ENCODE assay signal across 29 cellular contexts in the genomic region with DNA sequence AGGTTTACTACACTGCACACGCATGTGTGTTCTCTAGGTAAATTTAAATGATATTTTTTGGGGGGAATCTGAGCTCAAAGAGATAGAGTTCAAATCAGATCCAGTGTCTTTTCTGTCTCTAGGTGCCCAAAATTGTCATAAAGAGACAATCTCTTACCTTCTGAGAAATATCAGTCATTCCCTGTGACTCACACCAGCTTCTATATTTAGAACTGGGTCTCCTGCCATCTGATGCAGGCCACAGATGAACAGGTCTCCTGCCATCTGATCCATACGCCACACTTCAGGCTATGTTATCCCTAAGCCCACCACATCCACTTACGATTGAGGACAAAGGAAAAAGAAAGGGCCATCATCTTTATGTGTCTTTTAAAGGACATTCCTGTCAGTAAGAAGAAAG.
DNase-seq lines count a peak whose midpoint lies in the region; ATAC-seq and TF ChIP-seq lines count a peak whose summit lies in the region.
"Had no signal": no experiment of that assay in that cellular context is flagged by ENCODE, and none has a peak within 500 bp of the region (broad histone marks: within the 10 kb centered on the region; RNA-seq: fewer than 3 reads in every experiment).

No MANE protein-coding gene starts in this region.

- H3K4me3 Mint-ChIP-seq in activated T-cell treated with anti-CD3 and anti-CD28 coated beads, Interleukin-2, amount 50 U/mL, for 72 hours = no peak overlapping the region
- H3K4me3 Mint-ChIP-seq in activated T-cell treated with anti-CD3 and anti-CD28 coated beads, Interleukin-2, amount 50 U/mL, for 24 hours = no peak overlapping the region
- H3K4me3 Mint-ChIP-seq in natural killer cell = no peak overlapping the region
- H3K4me3 Mint-ChIP-seq: activated CD8-positive, alpha-beta T cell treated with anti-CD3 and anti-CD28 coated beads for 36 hours; activated naive CD8-positive, alpha-beta T cell treated with anti-CD3 and anti-CD28 coated beads for 36 hours; B cell; CD8-positive, alpha-beta memory T cell; mesothelial cell of epicardium; naive thymus-derived CD4-positive, alpha-beta T cell had no signal

- intact Hi-C loops in left ventricle myocardium superior (cut with micrococcal nuclease) = no loop called here
- intact Hi-C loops in natural killer cell (cut with micrococcal nuclease) = no loop called here
- intact Hi-C loops in tibial artery (cut with DNase I; ENCODE audit: low total_unique reads) = no loop called here

- no peaks in the 10 kb centered on the region for H3K9me3 ChIP-seq in tibial artery
- H3K9me3 ChIP-seq: ascending aorta, stomach, tibial nerve had no signal

- peak; percentile 62 to 64 for ATAC-seq in activated T-cell treated with anti-CD3 and anti-CD28 coated beads, Interleukin-2, amount 50 U/mL, for 72 hours (replicated peaks in 1 of 2)
- ATAC-seq in foreskin keratinocyte (peak; percentile 43), left ventricle myocardium superior (no peak), GM18519 (IDR thresholded peaks at IDR 0.05; ENCODE audit: low FRiP score, unreplicated experiment) (no peak), natural killer cell (no peak)
- ATAC-seq: activated CD8-positive, alpha-beta T cell treated with anti-CD3 and anti-CD28 coated beads for 36 hours; naive thymus-derived CD4-positive, alpha-beta T cell had no signal

- H3K27ac ChIP-seq in foreskin keratinocyte = no peak overlapping the region
- no peak overlapping the region for H3K27ac ChIP-seq in tibial artery
- H3K27ac ChIP-seq: ascending aorta, epithelial cell of prostate, RWPE1, skin epidermis, stomach, tibial nerve had no signal

- H3K27me3 ChIP-seq in foreskin keratinocyte (no peaks in the 10 kb centered on the region), tibial artery (no peaks in the 10 kb centered on the region)
- H3K27me3 ChIP-seq: ascending aorta, stomach, tibial nerve had no signal

- H3K4me1 Mint-ChIP-seq in activated T-cell treated with anti-CD3 and anti-CD28 coated beads, Interleukin-2, amount 50 U/mL, for 72 hours (ENCODE audit: low read depth) = no peaks in the 10 kb centered on the region
- H3K4me1 Mint-ChIP-seq in activated T-cell treated with anti-CD3 and anti-CD28 coated beads, Interleukin-2, amount 50 U/mL, for 24 hours (ENCODE audit: low read depth) = peaks cover 11% of the 10 kb centered on the region
- H3K4me1 Mint-ChIP-seq in natural killer cell = no peaks in the 10 kb centered on the region
- H3K4me1 Mint-ChIP-seq: CD8-positive, alpha-beta memory T cell; mesothelial cell of epicardium had no signal

- no peak overlapping the region for H3K4me3 ChIP-seq in tibial artery
- H3K4me3 ChIP-seq: ascending aorta, dorsolateral prefrontal cortex, skin epidermis, stomach, tibial nerve had no signal

- TF ChIP-seq CTCF in foreskin keratinocyte (conservative IDR thresholded peaks at IDR 0.05) (no peak), natural killer cell (IDR thresholded peaks at IDR 0.05) (no peak), tibial artery (IDR thresholded peaks at IDR 0.05) (no peak)

- no peak for DNase-seq in activated T-cell treated with anti-CD3 and anti-CD28 coated beads, Interleukin-2, amount 50 U/mL, for 72 hours
- DNase-seq in activated T-cell treated with anti-CD3 and anti-CD28 coated beads, Interleukin-2, amount 50 U/mL, for 24 hours = no peak
- DNase-seq in RPMI7951 (ENCODE audit: low read depth) = peak; percentile 37
- no peak for DNase-seq in foreskin keratinocyte
- DNase-seq in left ventricle myocardium superior = no peak
- DNase-seq in natural killer cell = no peak
- no peak for DNase-seq in tibial artery
- DNase-seq: activated CD8-positive, alpha-beta T cell treated with anti-CD3 and anti-CD28 coated beads for 36 hours; activated effector memory CD4-positive, alpha-beta T cell treated with Interleukin-2 at 50 U/mL for 16 hours; activated naive CD8-positive, alpha-beta T cell treated with anti-CD3 and anti-CD28 coated beads for 36 hours; CD8-positive, alpha-beta memory T cell; cerebellar nuclear complex; dorsolateral prefrontal cortex; islet precursor cell; naive thymus-derived CD4-positive, alpha-beta T cell; NCI-H1048; NCI-H187; NCI-H2227 treated with DMSO at 0.1 percent for 48 hours; NCI-H774; stomach; T-helper 1 cell had no signal

- H3K36me3 Mint-ChIP-seq in activated T-cell treated with anti-CD3 and anti-CD28 coated beads, Interleukin-2, amount 50 U/mL, for 72 hours (ENCODE audit: insufficient read depth in 2 of 2) = no peaks in the 10 kb centered on the region
- H3K36me3 Mint-ChIP-seq in activated T-cell treated with anti-CD3 and anti-CD28 coated beads, Interleukin-2, amount 50 U/mL, for 24 hours (ENCODE audit: low read depth) = no peaks in the 10 kb centered on the region
- H3K36me3 Mint-ChIP-seq in natural killer cell = no peaks in the 10 kb centered on the region
- H3K36me3 Mint-ChIP-seq: activated naive CD8-positive, alpha-beta T cell treated with anti-CD3 and anti-CD28 coated beads for 36 hours; CD8-positive, alpha-beta memory T cell; mesothelial cell of epicardium; naive thymus-derived CD4-positive, alpha-beta T cell had no signal

- H3K4me1 ChIP-seq in foreskin keratinocyte = no peaks in the 10 kb centered on the region
- no peaks in the 10 kb centered on the region for H3K4me1 ChIP-seq in tibial artery
- H3K4me1 ChIP-seq: ascending aorta, stomach, tibial nerve had no signal

- H3K9me3 Mint-ChIP-seq in activated T-cell treated with anti-CD3 and anti-CD28 coated beads, Interleukin-2, amount 50 U/mL, for 72 hours = no peaks in the 10 kb centered on the region
- no peaks in the 10 kb centered on the region for H3K9me3 Mint-ChIP-seq in activated T-cell treated with anti-CD3 and anti-CD28 coated beads, Interleukin-2, amount 50 U/mL, for 24 hours
- H3K9me3 Mint-ChIP-seq in natural killer cell = no peaks in the 10 kb centered on the region
- H3K9me3 Mint-ChIP-seq: activated CD8-positive, alpha-beta T cell treated with anti-CD3 and anti-CD28 coated beads for 36 hours; activated naive CD8-positive, alpha-beta T cell treated with anti-CD3 and anti-CD28 coated beads for 36 hours; CD8-positive, alpha-beta memory T cell; mesothelial cell of epicardium; naive thymus-derived CD4-positive, alpha-beta T cell had no signal

- H3K27ac Mint-ChIP-seq in activated T-cell treated with anti-CD3 and anti-CD28 coated beads, Interleukin-2, amount 50 U/mL, for 72 hours = no peak overlapping the region
- no peak overlapping the region for H3K27ac Mint-ChIP-seq in activated T-cell treated with anti-CD3 and anti-CD28 coated beads, Interleukin-2, amount 50 U/mL, for 24 hours
- no peak overlapping the region for H3K27ac Mint-ChIP-seq in natural killer cell
- H3K27ac Mint-ChIP-seq: activated CD8-positive, alpha-beta T cell treated with anti-CD3 and anti-CD28 coated beads for 36 hours; activated naive CD8-positive, alpha-beta T cell treated with anti-CD3 and anti-CD28 coated beads for 36 hours; B cell; CD8-positive, alpha-beta memory T cell; mesothelial cell of epicardium; naive thymus-derived CD4-positive, alpha-beta T cell had no signal

- no peaks in the 10 kb centered on the region for H3K27me3 Mint-ChIP-seq in activated T-cell treated with anti-CD3 and anti-CD28 coated beads, Interleukin-2, amount 50 U/mL, for 72 hours (ENCODE audit: low read depth)
- H3K27me3 Mint-ChIP-seq in activated T-cell treated with anti-CD3 and anti-CD28 coated beads, Interleukin-2, amount 50 U/mL, for 24 hours = peaks cover 8% of the 10 kb centered on the region
- no peaks in the 10 kb centered on the region for H3K27me3 Mint-ChIP-seq in natural killer cell (ENCODE audit: low read depth in 2 of 2)
- H3K27me3 Mint-ChIP-seq: activated naive CD8-positive, alpha-beta T cell treated with anti-CD3 and anti-CD28 coated beads for 36 hours; B cell had no signal

- H3K36me3 ChIP-seq in tibial artery = no peaks in the 10 kb centered on the region
- H3K36me3 ChIP-seq: ascending aorta, stomach, tibial nerve had no signal

Comparison
In these comparisons a context has a peak if more than half of its experiments do, and no peak if none do; other contexts are left out.
1. ATAC-seq: peak in activated T-cell treated with anti-CD3 and anti-CD28 coated beads, Interleukin-2, amount 50 U/mL, for 72 hours (2 of 2) and foreskin keratinocyte (single experiment); none in left ventricle myocardium superior (single experiment), GM18519 (single experiment) and natural killer cell (0 of 3).